27 cellular contexts compared by ENCODE assay signal in the genomic region with DNA sequence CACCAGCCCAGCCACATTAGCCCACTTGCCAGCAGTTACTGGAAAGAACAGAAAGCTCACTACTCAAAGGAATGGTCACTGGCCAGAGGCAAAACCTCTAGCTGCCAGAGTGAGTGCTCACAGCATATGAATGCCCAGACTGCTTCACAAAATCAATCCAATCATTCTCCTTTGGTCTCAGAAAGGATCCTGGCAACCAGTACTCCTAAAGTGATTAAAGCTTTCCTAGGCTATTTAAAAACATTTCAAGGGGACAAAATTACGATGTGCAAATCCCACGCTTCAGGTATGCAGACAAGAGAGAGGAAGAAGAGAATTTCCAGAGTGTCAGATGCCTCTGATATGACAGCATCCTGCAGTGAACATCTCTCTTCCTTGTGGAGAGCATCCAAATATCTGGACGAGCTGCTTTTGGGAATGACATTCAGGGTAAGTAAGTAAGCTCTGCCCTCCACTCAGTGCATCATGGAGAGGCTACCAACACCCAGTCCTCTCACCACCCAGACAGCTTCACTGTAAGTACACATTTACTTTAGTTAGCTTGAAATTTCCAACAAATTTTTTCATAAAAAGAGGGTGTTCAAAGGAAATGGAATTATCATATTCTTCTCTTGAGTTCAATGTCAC. TPM values are rescaled to one million over a fixed set of nuclear protein-coding genes. Genes with fewer than 3 reads are reported as not detected.
DNase-seq lines count a peak whose midpoint lies in the region; ATAC-seq, FAIRE-seq and TF ChIP-seq lines count a peak whose summit lies in the region.
"Had no signal": no experiment of that assay in that cellular context is flagged by ENCODE, and none has a peak within 500 bp of the region (broad histone marks: within the 10 kb centered on the region; RNA-seq: fewer than 3 reads in every experiment).

No MANE protein-coding gene starts in this region.

- H3K4ac ChIP-seq in H1 (replicated peaks; ENCODE audit: insufficient read length, low read depth, low read length): no peak overlapping the region

- no peaks in the 10 kb centered on the region for H3K27me3 ChIP-seq in BE2C
- no peaks in the 10 kb centered on the region for H3K27me3 ChIP-seq in H1 (replicated peaks in 1 of 4; ENCODE audit: control insufficient read depth in 3 of 4, extremely low read depth in 1 of 4, insufficient read depth in 3 of 4, low read length in 3 of 4)

- H2BK120ac ChIP-seq in H1 (replicated peaks; ENCODE audit: low read depth, low read length): no peak overlapping the region

- H3K36me3 ChIP-seq in BE2C (peaks cover 25% of the 10 kb centered on the region), H1 (ENCODE audit: control insufficient read depth in 2 of 4, insufficient read depth in 4 of 4, low read length in 3 of 4) (no peaks in the 10 kb centered on the region; a peak in 1 of 8 replicates)
- H3K36me3 ChIP-seq: HAP-1, prostate gland, tibial artery had no signal

- H3K9ac ChIP-seq in H1 (replicated peaks in 1 of 4; ENCODE audit: extremely low read depth in 1 of 4, low read depth in 3 of 4, low read length in 3 of 4): no peak overlapping the region

- 0 out of 2 replicates have a peak, but pooled peaks cover 6% of the 10 kb centered on the region for H3K9me3 ChIP-seq in BE2C
- H3K9me3 ChIP-seq in H1 (ENCODE audit: insufficient read depth in 2 of 2, low read depth in 1 of 2, low read length in 1 of 2): peaks cover 3 to 5% of the 10 kb centered on the region in 2 experiments; a peak in 1 of 4 replicates
- H3K9me3 ChIP-seq: Caco-2, HAP-1, prostate gland, tibial artery had no signal

- no peak overlapping the region for H3K18ac ChIP-seq in H1 (ENCODE audit: extremely low read depth, low read length)

- H2BK5ac ChIP-seq in H1 (ENCODE audit: low read depth, low read length): no peak overlapping the region

- H3K4me1 ChIP-seq in BE2C: peaks cover 18% of the 10 kb centered on the region
- no peaks in the 10 kb centered on the region for H3K4me1 ChIP-seq in H1 (replicated peaks in 1 of 4; ENCODE audit: control insufficient read depth in 3 of 4, insufficient read depth in 4 of 4, low read length in 3 of 4)
- H3K4me1 ChIP-seq: HAP-1, prostate gland, tibial artery had no signal

- no peak overlapping the region for H4K91ac ChIP-seq in H1 (replicated peaks; ENCODE audit: insufficient read length, low read length)

- no peak overlapping the region for H3K4me2 ChIP-seq in H1 (ENCODE audit: insufficient read depth in 1 of 2, low read depth in 2 of 2, low read length in 2 of 2)

- TF ChIP-seq EP300 in H1 (IDR thresholded peaks at IDR 0.05; ENCODE audit: borderline replicate concordance in 1 of 2, low read depth in 2 of 2, low read length in 2 of 2): no peak

- ATAC-seq in HG02588 (IDR thresholded peaks at IDR 0.05; ENCODE audit: unreplicated experiment): no peak
- ATAC-seq in HG03196 (IDR thresholded peaks at IDR 0.05; ENCODE audit: unreplicated experiment): no peak
- ATAC-seq: activated CD8-positive, alpha-beta T cell treated with anti-CD3 and anti-CD28 coated beads, Interleukin-2, amount 10 ng/mL, durations not matched to agents 7 days and 5 days; activated naive CD4-positive, alpha-beta T cell treated with anti-CD3 and anti-CD28 coated beads, Interleukin-2, amount 50 U/mL, for 72 hours had no signal

- no peak overlapping the region for H4K8ac ChIP-seq in H1 (ENCODE audit: extremely low read depth, insufficient read depth, low read length)

- H3K23me2 ChIP-seq in H1 (ENCODE audit: low read depth, low read length): no peaks in the 10 kb centered on the region

- TF ChIP-seq POLR2A in H1 (IDR thresholded peaks at IDR 0.05; ENCODE audit: control extremely low read depth in 1 of 2, low read depth in 2 of 2, low read length in 2 of 2): no peak

- no peak overlapping the region for H3K56ac ChIP-seq in H1 (replicated peaks; ENCODE audit: insufficient read length, low read depth, low read length)

- H3K23ac ChIP-seq in H1 (ENCODE audit: insufficient read length): no peak overlapping the region

- H2AFZ ChIP-seq in H1 (ENCODE audit: low read length): no peak overlapping the region

- H3K79me2 ChIP-seq in H1 (ENCODE audit: control insufficient read depth in 1 of 2, insufficient read depth in 2 of 2, low read length in 2 of 2): no peaks in the 10 kb centered on the region; a peak in 1 of 4 replicates

- no peak overlapping the region for H2BK12ac ChIP-seq in H1 (ENCODE audit: low read depth, low read length)

- TF ChIP-seq RAD21 in H1 (IDR thresholded peaks at IDR 0.05 in 1 of 2, conservative IDR thresholded peaks at IDR 0.05 in 1 of 2; ENCODE audit: low read depth in 2 of 2, low read length in 2 of 2): peak; percentile 11; a peak in 1 of 4 replicates

- no peak overlapping the region for H2BK15ac ChIP-seq in H1 (ENCODE audit: low read length)

- no peak; the same call in 1 of the 2 replicates for TF ChIP-seq CTCF in BE2C (IDR thresholded peaks at IDR 0.05; ENCODE audit: low read depth, low read length)
- peak in 1 of 3 experiments; percentile 4; a peak in 1 of 4 replicates for TF ChIP-seq CTCF in H1 (IDR thresholded peaks at IDR 0.05; ENCODE audit: control extremely low read depth in 1 of 3, insufficient read depth in 1 of 3, low read depth in 1 of 3, low read length in 3 of 3)

- DNase-seq in BE2C (peak; percentile 30), NCI-H69 (lab: John Stamatoyannopoulos, UW) (peak; percentile 54), H1 (ENCODE audit: low read depth in 1 of 2, low spot score in 2 of 2) (no peak), kidney tubule cell (ENCODE audit: low spot score) (peak; percentile 14), amniotic stem cell (lab: John Stamatoyannopoulos, UW) (no peak)
- DNase-seq: activated CD4-positive, alpha-beta T cell treated with anti-CD3 and anti-CD28 coated beads for 1 hour; activated CD8-positive, alpha-beta T cell treated with anti-CD3 and anti-CD28 coated beads, Interleukin-2, amount 10 ng/mL, durations not matched to agents 7 days and 5 days; Caco-2; DMS53; effector memory CD4-positive, alpha-beta T cell; MV-4-11; NCI-H146; NCI-H2107; NCI-H510A; NK-92 treated with Interleukin-12 subunit alpha and Interleukin-12 subunit beta, amount 100 ng/mL, for 24 hours; stimulated activated CD4-positive, alpha-beta T cell treated with anti-CD3 and anti-CD28 coated beads, Interleukin-4, amount 100 ng/mL, for 24 hours; tibial artery had no signal

- POLR2A ChIA-PET in H1 (lab: Charles Lee; ENCODE audit: partially characterized antibody): interaction anchor here (0.8 to 1.2 kb wide), 3 partner anchors 14 to 25 kb away, joined by 3 to 4 read pairs (median 3); partner anchors contain the start of gene ICA1

- H3K79me1 ChIP-seq in H1 (ENCODE audit: low read depth, low read length): no peaks in the 10 kb centered on the region

- 82% methylated on average over 3 of the region's 3 CpGs; no CpG with 5 or more reads in 1 of the 2 experiments for WGBS in H1 (ENCODE audit: extremely low coverage in 1 of 2, insufficient coverage in 1 of 2, insufficient read length in 1 of 2, insufficient replicate concordance in 2 of 2, low coverage in 1 of 2, low lambda C conversion rate in 2 of 2, missing lambda C conversion rate in 1 of 2), 2 experiments

- H2AK5ac ChIP-seq in H1 (ENCODE audit: low read depth, low read length): no peak overlapping the region

- no peak overlapping the region for H3K14ac ChIP-seq in H1 (ENCODE audit: insufficient read length)

- no peak for FAIRE-seq in H1 (lab: Jason Lieb, UNC)
- FAIRE-seq: G401.6 had no signal

- H4K20me1 ChIP-seq in H1 (replicated peaks in 1 of 2; ENCODE audit: control insufficient read depth in 1 of 2, insufficient read depth in 2 of 2, low read length in 2 of 2): no peaks in the 10 kb centered on the region

- no peak overlapping the region for H4K5ac ChIP-seq in H1 (ENCODE audit: insufficient read length, low read depth, low read length)

- H2BK20ac ChIP-seq in H1 (ENCODE audit: low read length): no peak overlapping the region

- H3K4me3 ChIP-seq in BE2C (ENCODE audit: low read depth, low read length): no peak overlapping the region
- no peak overlapping the region for H3K4me3 ChIP-seq in H1 (ENCODE audit: extremely low read depth in 1 of 4, insufficient read depth in 2 of 4, low read depth in 3 of 4, low read length in 4 of 4)
- H3K4me3 ChIP-seq: coronary artery, HAP-1, prostate gland, tibial artery had no signal

- CTCF ChIA-PET in H1 (lab: Charles Lee; ENCODE audit: partially characterized antibody): interaction anchor here (0.8 to 1.8 kb wide), 7 partner anchors 18 to 445 kb away, joined by 3 to 4 read pairs (median 3); no protein-coding TSS in a partner anchor

- H3K27ac ChIP-seq in H1 (ENCODE audit: low read depth, low read length): no peak overlapping the region
- H3K27ac ChIP-seq: C4-2B, coronary artery, epithelial cell of prostate, prostate gland, tibial artery had no signal

TF ChIP-seq in H1, 55 proteins besides CTCF, POLR2A, EP300 and RAD21:
- TF ChIP-seq CHD1 (IDR thresholded peaks at IDR 0.05; ENCODE audit: low read depth, low read length) (no peak), KDM4A (IDR thresholded peaks at IDR 0.05; ENCODE audit: low read depth, low read length, severe bottlenecking) (no peak), GABPA (IDR thresholded peaks at IDR 0.05; ENCODE audit: borderline replicate concordance, insufficient read depth, low read length) (no peak)

RNA-seq across cellular contexts. Expression of gene ICA1, which starts 25.1 kb away (rescaled TPM):
- 95.4 TPM for polyA plus RNA-seq in BE2C (2012; ENCODE audit: insufficient read depth, insufficient read length, low read depth)
- 36.9 and 37.1 TPM in 2 replicates for total RNA-seq in H1 (2021; fragmentation: NEBNext Ultra II Directional; extraction: Animal tissue kit (Norgen Biotek cat#: 25700))
- polyA plus RNA-seq in H1 (2011; rRNA removed): 9.4 and 14.9 TPM in 2 replicates
- 20.1 TPM for polyA plus RNA-seq in H1 (2011; cell fraction: cytosol; rRNA removed)
- polyA plus RNA-seq in H1 (2011; cell fraction: nucleus; rRNA removed): 32.5 TPM
- polyA plus RNA-seq in H1 (2012, experiment 1 of 2): 30.2 to 43.2 TPM (median 36.3 TPM) in 4 replicates
- 5.6 TPM for polyA plus RNA-seq in H1 (2012, experiment 2 of 2)
- 40.4 TPM for polyA plus RNA-seq in H1 (2013, experiment 1 of 2)
- polyA plus RNA-seq in H1 (2013, experiment 2 of 2): 37.6 TPM
- 15.7 and 18.4 TPM in 2 replicates for polyA minus RNA-seq in H1 (2011; rRNA and poly(A)+ RNA removed)
- 10.9 TPM for polyA minus RNA-seq in H1 (2011; cell fraction: cytosol; rRNA and poly(A)+ RNA removed)
- 29.2 TPM for polyA minus RNA-seq in H1 (2011; cell fraction: nucleus; rRNA and poly(A)+ RNA removed)
- total RNA-seq: LHCN-M2 had no signal

Comparison
In these comparisons a context has a peak if more than half of its experiments do, and no peak if none do; other contexts are left out.
1. DNase-seq: peak in BE2C (single experiment), NCI-H69 (single experiment) and kidney tubule cell (single experiment); none in H1 (0 of 2) and amniotic stem cell (single experiment).